In the genomic region with DNA sequence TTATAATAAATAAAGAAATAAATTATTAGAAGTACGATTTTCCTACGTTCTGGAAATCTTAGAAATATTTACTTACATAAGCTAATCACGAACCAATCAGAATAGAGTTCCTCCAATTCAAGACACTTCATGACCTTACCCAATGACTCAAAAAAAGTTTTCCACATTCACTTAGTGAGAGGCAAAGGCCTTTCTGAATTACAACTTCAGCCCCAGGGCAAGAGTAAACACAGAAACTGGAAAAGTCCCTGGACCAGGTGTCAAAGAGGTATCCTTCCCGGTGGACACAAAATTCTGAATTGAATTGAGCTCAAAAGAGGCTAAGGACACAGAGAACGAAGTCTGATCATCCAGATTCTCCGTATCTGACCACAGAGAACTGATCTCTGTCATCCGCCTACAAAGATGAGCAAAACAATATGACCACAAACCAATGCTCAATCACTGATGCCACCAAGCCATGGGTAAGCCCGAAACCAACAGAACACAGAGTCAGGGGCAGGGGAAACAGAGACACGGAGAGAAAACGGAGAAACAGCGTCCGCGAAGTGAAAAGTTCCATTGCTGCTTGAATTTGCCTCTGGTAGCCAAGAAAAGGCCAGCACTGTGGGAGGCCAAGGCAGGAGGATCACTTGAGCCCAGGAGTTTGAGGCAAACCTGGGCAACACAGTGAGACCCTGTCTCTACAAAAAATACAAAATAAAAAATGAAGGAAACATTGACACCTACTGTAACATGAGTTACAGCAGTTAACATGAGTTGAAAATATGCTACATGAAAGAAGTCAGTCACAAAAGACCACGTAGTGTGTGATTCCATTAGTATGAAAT, we compare ENCODE assay signal across 1 cellular context.
TF ChIP-seq lines count a peak whose summit lies in the region.

No MANE protein-coding gene starts in this region.

TF ChIP-seq in HepG2, 621 proteins besides CTCF, POLR2A, EP300 and RAD21:
- TF ChIP-seq, protein P1, sequence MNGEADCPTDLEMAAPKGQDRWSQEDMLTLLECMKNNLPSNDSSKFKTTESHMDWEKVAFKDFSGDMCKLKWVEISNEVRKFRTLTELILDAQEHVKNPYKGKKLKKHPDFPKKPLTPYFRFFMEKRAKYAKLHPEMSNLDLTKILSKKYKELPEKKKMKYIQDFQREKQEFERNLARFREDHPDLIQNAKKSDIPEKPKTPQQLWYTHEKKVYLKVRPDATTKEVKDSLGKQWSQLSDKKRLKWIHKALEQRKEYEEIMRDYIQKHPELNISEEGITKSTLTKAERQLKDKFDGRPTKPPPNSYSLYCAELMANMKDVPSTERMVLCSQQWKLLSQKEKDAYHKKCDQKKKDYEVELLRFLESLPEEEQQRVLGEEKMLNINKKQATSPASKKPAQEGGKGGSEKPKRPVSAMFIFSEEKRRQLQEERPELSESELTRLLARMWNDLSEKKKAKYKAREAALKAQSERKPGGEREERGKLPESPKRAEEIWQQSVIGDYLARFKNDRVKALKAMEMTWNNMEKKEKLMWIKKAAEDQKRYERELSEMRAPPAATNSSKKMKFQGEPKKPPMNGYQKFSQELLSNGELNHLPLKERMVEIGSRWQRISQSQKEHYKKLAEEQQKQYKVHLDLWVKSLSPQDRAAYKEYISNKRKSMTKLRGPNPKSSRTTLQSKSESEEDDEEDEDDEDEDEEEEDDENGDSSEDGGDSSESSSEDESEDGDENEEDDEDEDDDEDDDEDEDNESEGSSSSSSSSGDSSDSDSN (CRISPR knock-in tag; IDR thresholded peaks at IDR 0.05), result no peak
- peak; percentile 71 for TF ChIP-seq ZNF121 (CRISPR knock-in tag; IDR thresholded peaks at IDR 0.05)
- no peak for TF ChIP-seq ONECUT2 (CRISPR knock-in tag; IDR thresholded peaks at IDR 0.05)
